Comparison of ENCODE assay signal across 10 cellular contexts in genomic region chr9:97853056-97853843, GRCh38. TPM values are rescaled to one million over a fixed set of nuclear protein-coding genes. Genes with fewer than 3 reads are reported as not detected.
DNase-seq lines count a peak whose midpoint lies in the region; ATAC-seq and TF ChIP-seq lines count a peak whose summit lies in the region.
"Had no signal": no experiment of that assay in that cellular context is flagged by ENCODE, and none has a peak within 500 bp of the region (broad histone marks: within the 10 kb centered on the region; RNA-seq: fewer than 3 reads in every experiment).

FOXE1 (plus strand) TSS chr9:97853226; CDS start chr9:97853915, 689 bp downstream.

- intact Hi-C loops in left cardiac atrium (cut with DNase I) (no loop called here), gastrocnemius medialis (cut with DNase I; ENCODE audit: low total_unique reads) (no loop called here)

- no peaks in the 10 kb centered on the region for H4K20me1 ChIP-seq in SK-N-SH (ENCODE audit: insufficient read depth)

- no peak within 1 kb of the TSS for H3K27ac ChIP-seq in SK-N-SH (ENCODE audit: low read depth in 2 of 2, low read length in 1 of 2)
- H3K27ac ChIP-seq in gastrocnemius medialis, result no peak within 1 kb of the TSS
- H3K27ac ChIP-seq: uterus had no signal

- POLR2A ChIA-PET in SK-N-SH (lab: Yijun Ruan, JAX), result no interaction called here

- H3K4me3 ChIP-seq in SK-N-SH (ENCODE audit: low read depth in 2 of 2, low read length in 1 of 2) (peak within 1 kb of the TSS; percentile 38 to 54), gastrocnemius medialis (peak within 1 kb of the TSS; percentile 29 to 48 (median 29)), BE2C (ENCODE audit: low read depth, low read length) (no peak within 1 kb of the TSS)
- H3K4me3 ChIP-seq: uterus had no signal

- no peak for TF ChIP-seq EP300 in SK-N-SH (IDR thresholded peaks at IDR 0.05; ENCODE audit: borderline replicate concordance in 1 of 2, low read depth in 1 of 2, low read length in 1 of 2)

- H3K9ac ChIP-seq in SK-N-SH, result no peak within 1 kb of the TSS

- H3K4me1 ChIP-seq in SK-N-SH (ENCODE audit: control insufficient read depth in 1 of 2, insufficient read depth in 2 of 2, low read depth in 1 of 2, low read length in 1 of 2), result no peaks in the 10 kb centered on the region; a peak in 1 of 4 replicates
- H3K4me1 ChIP-seq in gastrocnemius medialis, result peaks cover 11 to 17% of the 10 kb centered on the region in 2 donors
- H3K4me1 ChIP-seq in BE2C, result no peaks in the 10 kb centered on the region

- H3K36me3 ChIP-seq in SK-N-SH (replicated peaks in 1 of 2; ENCODE audit: control insufficient read depth in 1 of 2, insufficient read depth in 2 of 2, low read length in 1 of 2) (no peaks in the 10 kb centered on the region), gastrocnemius medialis (no peaks in the 10 kb centered on the region), BE2C (no peaks in the 10 kb centered on the region)
- H3K36me3 ChIP-seq: uterus had no signal

- 8% methylated on average over 22 of the region's 83 CpGs for WGBS in SK-N-SH (ENCODE audit: low lambda C conversion rate)

- H2AFZ ChIP-seq in SK-N-SH (ENCODE audit: low read depth), result peak within 1 kb of the TSS; percentile 46; the same call in 1 of the 2 replicates

- no peaks in the 10 kb centered on the region for H3F3A ChIP-seq in SK-N-SH (replicated peaks; ENCODE audit: insufficient read depth)

- no peaks in the 10 kb centered on the region for H3K9me2 ChIP-seq in SK-N-SH

- CTCF ChIA-PET in SK-N-SH (lab: Yijun Ruan, JAX), result interaction anchor here (1.1 to 1.5 kb wide), 4 partner anchors 10 to 48 kb away, joined by 3 to 5 read pairs (median 4); no protein-coding TSS in a partner anchor

- TF ChIP-seq POLR2A in gastrocnemius medialis (IDR thresholded peaks at IDR 0.05), result no peak

- DNase-seq in DMS53 (lab: John Stamatoyannopoulos, UW) (peak; percentile 69), DMS53 treated with DMSO at 0.1 percent for 48 hours (lab: John Stamatoyannopoulos, UW; ENCODE audit: unreplicated experiment) (no peak), SK-N-SH (no peak), left cardiac atrium (no peak), gastrocnemius medialis (no peak), NOMO-1 treated with DMSO at 0.1 percent for 48 hours (lab: John Stamatoyannopoulos, UW; ENCODE audit: unreplicated experiment) (no peak), BE2C (no peak)
- DNase-seq: hypothalamus, uterus had no signal

- TF ChIP-seq CTCF in SK-N-SH (IDR thresholded peaks at IDR 0.05) (no peak), gastrocnemius medialis (IDR thresholded peaks at IDR 0.05 in 4 of 5, conservative IDR thresholded peaks at IDR 0.05 in 1 of 5) (no peak), BE2C (IDR thresholded peaks at IDR 0.05; ENCODE audit: low read depth, low read length) (no peak)

- TF ChIP-seq RAD21 in SK-N-SH (IDR thresholded peaks at IDR 0.05; ENCODE audit: low read length), result no peak

- peak; percentile 37 to 41 for ATAC-seq in left cardiac atrium
- ATAC-seq in gastrocnemius medialis, result no peak
- no peak for ATAC-seq in HG03095 (IDR thresholded peaks at IDR 0.05; ENCODE audit: unreplicated experiment)

- H3K27me3 ChIP-seq in SK-N-SH (ENCODE audit: insufficient read depth) (peaks cover 96% of the 10 kb centered on the region), gastrocnemius medialis (peaks cover 94% of the 10 kb centered on the region in 3 donors), BE2C (peaks cover 99% of the 10 kb centered on the region)

- H3K9me3 ChIP-seq in SK-N-SH, result no peaks in the 10 kb centered on the region
- no peaks in the 10 kb centered on the region for H3K9me3 ChIP-seq in gastrocnemius medialis
- H3K9me3 ChIP-seq in BE2C, result no peaks in the 10 kb centered on the region; the same call in 1 of the 2 replicates
- H3K9me3 ChIP-seq: uterus had no signal

- no peaks in the 10 kb centered on the region for H3K79me2 ChIP-seq in SK-N-SH (ENCODE audit: insufficient read depth)

- peak within 1 kb of the TSS; percentile 65; the same call in 1 of the 2 replicates for H3K4me2 ChIP-seq in SK-N-SH

- in situ Hi-C loops in gastrocnemius medialis (cut with MboI; ENCODE audit: low sequenced_read_pairs in 4 of 4), result no loop called here

TF ChIP-seq in SK-N-SH, 30 proteins besides CTCF, POLR2A, EP300 and RAD21:
- TF ChIP-seq EZH2phosphoT487 (IDR thresholded peaks at IDR 0.05; ENCODE audit: borderline replicate concordance, low read depth) (peak; percentile 72; the same call in 1 of the 2 replicates), POLR2AphosphoS5 (IDR thresholded peaks at IDR 0.05; ENCODE audit: low read depth, low read length) (no peak), GABPA (IDR thresholded peaks at IDR 0.05; ENCODE audit: low read depth) (no peak)

RNA-seq across cellular contexts. Expression of gene FOXE1, which starts in this region (rescaled TPM):
- polyA plus RNA-seq in SK-N-SH (2012; rRNA removed), result 0.03 and 0.08 TPM in 2 replicates
- 0.04 TPM in 2 replicates for polyA plus RNA-seq in SK-N-SH (2012; cell fraction: cytosol; rRNA removed)
- 0.01 TPM in 2 replicates for polyA plus RNA-seq in SK-N-SH (2012; cell fraction: nucleus; rRNA removed)
- total RNA-seq in left cardiac atrium, result not detected
- total RNA-seq in gastrocnemius medialis, result not detected
- polyA plus RNA-seq in BE2C (2012; ENCODE audit: insufficient read depth, insufficient read length, low read depth), result not detected
- total RNA-seq: uterus had no signal

Comparison
In these comparisons a context has a peak if more than half of its experiments do, and no peak if none do; other contexts are left out.
1. Peak in ATAC-seq in left cardiac atrium; RNA of the gene not detected or under 1 TPM.